In the genomic region with DNA sequence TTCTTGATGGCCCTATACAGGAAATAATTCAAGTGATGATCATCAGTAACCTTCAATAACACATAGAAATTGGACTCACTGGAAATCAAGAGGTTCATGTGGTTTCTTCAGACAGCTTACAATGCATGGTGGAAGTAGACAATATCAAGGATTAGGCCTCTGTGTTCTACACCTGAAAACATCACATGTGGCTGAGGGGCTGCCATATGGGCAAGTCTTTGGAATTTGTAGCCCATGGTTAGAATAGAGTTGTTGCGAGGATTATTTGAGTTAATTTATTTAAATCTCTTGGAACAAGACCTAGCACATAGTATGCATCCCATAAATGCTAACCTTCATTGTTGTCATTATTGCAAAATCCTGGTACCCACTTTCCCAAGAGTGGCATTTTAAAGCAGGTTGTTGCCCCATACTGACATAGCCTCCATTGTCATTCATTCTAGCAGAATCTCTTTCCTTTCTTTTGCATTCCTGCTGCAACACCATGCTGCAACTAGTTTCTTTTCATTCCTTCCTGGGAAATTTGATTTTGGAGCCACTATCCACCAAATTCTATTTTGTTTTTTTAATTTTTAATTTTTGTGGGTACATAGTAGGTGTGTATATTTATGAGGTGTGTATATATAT, we compare ENCODE assay signal across 15 cellular contexts.
DNase-seq lines count a peak whose midpoint lies in the region; ATAC-seq and TF ChIP-seq lines count a peak whose summit lies in the region.
"Had no signal": no experiment of that assay in that cellular context is flagged by ENCODE, and none has a peak within 500 bp of the region (broad histone marks: within the 10 kb centered on the region; RNA-seq: fewer than 3 reads in every experiment).

No MANE protein-coding gene starts in this region.

- no peaks in the 10 kb centered on the region for H3K27me3 Mint-ChIP-seq in WTC11 (ENCODE audit: low read depth)
- no peaks in the 10 kb centered on the region for H3K27me3 Mint-ChIP-seq in stimulated activated naive B cell treated with anti-CD40 and anti-IgM and Interleukin-4, amounts not matched to agents 10 μg/mL and 1 μg/mL and 100 μg/mL, for 72 hours
- H3K27me3 Mint-ChIP-seq: CD4-positive, alpha-beta memory T cell had no signal

- peaks cover 24% of the 10 kb centered on the region for H3K4me1 Mint-ChIP-seq in WTC11
- H3K4me1 Mint-ChIP-seq in stimulated activated naive B cell treated with anti-CD40 and anti-IgM and Interleukin-4, amounts not matched to agents 10 μg/mL and 1 μg/mL and 100 μg/mL, for 72 hours: no peaks in the 10 kb centered on the region
- H3K4me1 Mint-ChIP-seq: CD14-positive monocyte; CD4-positive, alpha-beta memory T cell had no signal

- peak; percentile 80 for ATAC-seq in WTC11
- no peak for ATAC-seq in stimulated activated naive B cell treated with anti-CD40 and anti-IgM and Interleukin-4, amounts not matched to agents 10 μg/mL and 1 μg/mL and 100 μg/mL, for 72 hours (replicated peaks)
- ATAC-seq: GM12878 had no signal

- POLR2A ChIA-PET in WTC11 (lab: Charles Lee): no interaction called here

- H3K4me3 Mint-ChIP-seq in WTC11: no peak overlapping the region; the same call in 1 of the 2 replicates
- no peak overlapping the region for H3K4me3 Mint-ChIP-seq in stimulated activated naive B cell treated with anti-CD40 and anti-IgM and Interleukin-4, amounts not matched to agents 10 μg/mL and 1 μg/mL and 100 μg/mL, for 72 hours
- H3K4me3 Mint-ChIP-seq: CD14-positive monocyte; CD4-positive, alpha-beta memory T cell had no signal

- DNase-seq in NCI-H82 (lab: John Stamatoyannopoulos, UW) (peak; percentile 12), NCI-H82 treated with DMSO at 0.1 percent for 48 hours (lab: John Stamatoyannopoulos, UW; ENCODE audit: unreplicated experiment) (no peak), WTC11 (ENCODE audit: low spot score) (no peak), iPS-NIHi11 (ENCODE audit: low spot score) (peak; percentile 18), SW 1271 (lab: John Stamatoyannopoulos, UW) (no peak), NOMO-1 (lab: John Stamatoyannopoulos, UW; ENCODE audit: unreplicated experiment in 2 of 2) (no peak)
- no peak for DNase-seq in stimulated activated naive B cell treated with anti-CD40 and anti-IgM and Interleukin-4, amounts not matched to agents 10 μg/mL and 1 μg/mL and 100 μg/mL, for 72 hours
- DNase-seq: 8988T; CD4-positive, alpha-beta memory T cell; DMS 273 treated with DMSO at 0.1 percent for 48 hours; DMS53; DND-41; EL had no signal

- H3K27ac Mint-ChIP-seq in WTC11: 0 out of 2 replicates have a peak overlapping the region, but pooled peaks have one; percentile 24
- no peak overlapping the region for H3K27ac Mint-ChIP-seq in stimulated activated naive B cell treated with anti-CD40 and anti-IgM and Interleukin-4, amounts not matched to agents 10 μg/mL and 1 μg/mL and 100 μg/mL, for 72 hours
- H3K27ac Mint-ChIP-seq: CD14-positive monocyte; CD4-positive, alpha-beta memory T cell had no signal

- no peaks in the 10 kb centered on the region for H3K36me3 Mint-ChIP-seq in WTC11
- no peaks in the 10 kb centered on the region for H3K36me3 Mint-ChIP-seq in stimulated activated naive B cell treated with anti-CD40 and anti-IgM and Interleukin-4, amounts not matched to agents 10 μg/mL and 1 μg/mL and 100 μg/mL, for 72 hours
- H3K36me3 Mint-ChIP-seq: CD14-positive monocyte; CD4-positive, alpha-beta memory T cell had no signal

- CTCF ChIA-PET in WTC11 (lab: Charles Lee): no interaction called here

- no peak for TF ChIP-seq CTCF in WTC11 (IDR thresholded peaks at IDR 0.05)

- no peaks in the 10 kb centered on the region; the same call in 1 of the 2 replicates for H3K9me3 Mint-ChIP-seq in WTC11
- no peaks in the 10 kb centered on the region for H3K9me3 Mint-ChIP-seq in stimulated activated naive B cell treated with anti-CD40 and anti-IgM and Interleukin-4, amounts not matched to agents 10 μg/mL and 1 μg/mL and 100 μg/mL, for 72 hours

TF ChIP-seq in WTC11, 78 proteins besides CTCF, POLR2A, EP300 and RAD21 (continues in another document):
- TF ChIP-seq RELA (CRISPR knock-in tag; IDR thresholded peaks at IDR 0.05; ENCODE audit: borderline replicate concordance): no peak
- no peak for TF ChIP-seq ZNF671 (CRISPR knock-in tag; IDR thresholded peaks at IDR 0.05)
- TF ChIP-seq, protein P1, sequence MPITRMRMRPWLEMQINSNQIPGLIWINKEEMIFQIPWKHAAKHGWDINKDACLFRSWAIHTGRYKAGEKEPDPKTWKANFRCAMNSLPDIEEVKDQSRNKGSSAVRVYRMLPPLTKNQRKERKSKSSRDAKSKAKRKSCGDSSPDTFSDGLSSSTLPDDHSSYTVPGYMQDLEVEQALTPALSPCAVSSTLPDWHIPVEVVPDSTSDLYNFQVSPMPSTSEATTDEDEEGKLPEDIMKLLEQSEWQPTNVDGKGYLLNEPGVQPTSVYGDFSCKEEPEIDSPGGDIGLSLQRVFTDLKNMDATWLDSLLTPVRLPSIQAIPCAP (CRISPR knock-in tag; IDR thresholded peaks at IDR 0.05): no peak
- no peak for TF ChIP-seq MAX (CRISPR knock-in tag; IDR thresholded peaks at IDR 0.05)
- TF ChIP-seq EMX1 (CRISPR knock-in tag; IDR thresholded peaks at IDR 0.05): no peak
- no peak for TF ChIP-seq ZNF423 (CRISPR knock-in tag; IDR thresholded peaks at IDR 0.05)
- no peak for TF ChIP-seq ZNF317 (CRISPR knock-in tag; IDR thresholded peaks at IDR 0.05; ENCODE audit: borderline replicate concordance, low read depth)
- no peak for TF ChIP-seq ATF1 (CRISPR knock-in tag; IDR thresholded peaks at IDR 0.05)
- TF ChIP-seq ZSCAN18 (CRISPR knock-in tag; IDR thresholded peaks at IDR 0.05): no peak
- TF ChIP-seq NR3C1 (CRISPR knock-in tag; conservative IDR thresholded peaks at IDR 0.05; ENCODE audit: low read depth): no peak
- no peak for TF ChIP-seq CDX4 (CRISPR knock-in tag; IDR thresholded peaks at IDR 0.05; ENCODE audit: borderline replicate concordance)
- TF ChIP-seq TEAD4 (CRISPR knock-in tag; IDR thresholded peaks at IDR 0.05): no peak
- TF ChIP-seq, protein P2, sequence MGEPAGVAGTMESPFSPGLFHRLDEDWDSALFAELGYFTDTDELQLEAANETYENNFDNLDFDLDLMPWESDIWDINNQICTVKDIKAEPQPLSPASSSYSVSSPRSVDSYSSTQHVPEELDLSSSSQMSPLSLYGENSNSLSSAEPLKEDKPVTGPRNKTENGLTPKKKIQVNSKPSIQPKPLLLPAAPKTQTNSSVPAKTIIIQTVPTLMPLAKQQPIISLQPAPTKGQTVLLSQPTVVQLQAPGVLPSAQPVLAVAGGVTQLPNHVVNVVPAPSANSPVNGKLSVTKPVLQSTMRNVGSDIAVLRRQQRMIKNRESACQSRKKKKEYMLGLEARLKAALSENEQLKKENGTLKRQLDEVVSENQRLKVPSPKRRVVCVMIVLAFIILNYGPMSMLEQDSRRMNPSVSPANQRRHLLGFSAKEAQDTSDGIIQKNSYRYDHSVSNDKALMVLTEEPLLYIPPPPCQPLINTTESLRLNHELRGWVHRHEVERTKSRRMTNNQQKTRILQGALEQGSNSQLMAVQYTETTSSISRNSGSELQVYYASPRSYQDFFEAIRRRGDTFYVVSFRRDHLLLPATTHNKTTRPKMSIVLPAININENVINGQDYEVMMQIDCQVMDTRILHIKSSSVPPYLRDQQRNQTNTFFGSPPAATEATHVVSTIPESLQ (CRISPR knock-in tag; IDR thresholded peaks at IDR 0.05): no peak
- TF ChIP-seq E2F5 (CRISPR knock-in tag; IDR thresholded peaks at IDR 0.05): no peak
- no peak for TF ChIP-seq ZNF396 (CRISPR knock-in tag; IDR thresholded peaks at IDR 0.05; ENCODE audit: borderline replicate concordance)
- TF ChIP-seq SMAD3 (CRISPR knock-in tag; IDR thresholded peaks at IDR 0.05; ENCODE audit: borderline replicate concordance): no peak
- TF ChIP-seq, protein P3, sequence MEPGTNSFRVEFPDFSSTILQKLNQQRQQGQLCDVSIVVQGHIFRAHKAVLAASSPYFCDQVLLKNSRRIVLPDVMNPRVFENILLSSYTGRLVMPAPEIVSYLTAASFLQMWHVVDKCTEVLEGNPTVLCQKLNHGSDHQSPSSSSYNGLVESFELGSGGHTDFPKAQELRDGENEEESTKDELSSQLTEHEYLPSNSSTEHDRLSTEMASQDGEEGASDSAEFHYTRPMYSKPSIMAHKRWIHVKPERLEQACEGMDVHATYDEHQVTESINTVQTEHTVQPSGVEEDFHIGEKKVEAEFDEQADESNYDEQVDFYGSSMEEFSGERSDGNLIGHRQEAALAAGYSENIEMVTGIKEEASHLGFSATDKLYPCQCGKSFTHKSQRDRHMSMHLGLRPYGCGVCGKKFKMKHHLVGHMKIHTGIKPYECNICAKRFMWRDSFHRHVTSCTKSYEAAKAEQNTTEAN (CRISPR knock-in tag; IDR thresholded peaks at IDR 0.05): no peak
- no peak for TF ChIP-seq ZBTB21 (CRISPR knock-in tag; IDR thresholded peaks at IDR 0.05; ENCODE audit: borderline replicate concordance)

Comparison
In these comparisons a context has a peak if more than half of its experiments do, and no peak if none do; other contexts are left out.
1. DNase-seq: peak in NCI-H82 (single experiment) and iPS-NIHi11 (single experiment); none in NCI-H82 treated with DMSO at 0.1 percent for 48 hours (single experiment), WTC11 (single experiment), stimulated activated naive B cell treated with anti-CD40 and anti-IgM and Interleukin-4, amounts not matched to agents 10 μg/mL and 1 μg/mL and 100 μg/mL, for 72 hours (single experiment), SW 1271 (0 of 2) and NOMO-1 (0 of 2).